ENCODE assay signal across 10 cellular contexts in genomic region chr4:142091691-142092182, GRCh38.
DNase-seq lines count a peak whose midpoint lies in the region; ATAC-seq and TF ChIP-seq lines count a peak whose summit lies in the region.
"Had no signal": no experiment of that assay in that cellular context is flagged by ENCODE, and none has a peak within 500 bp of the region (broad histone marks: within the 10 kb centered on the region; RNA-seq: fewer than 3 reads in every experiment).

No MANE protein-coding gene starts in this region.

- peak overlapping the region; percentile 94 for H3K27ac ChIP-seq in RWPE2 (ENCODE audit: poor library complexity, severe bottlenecking)
- H3K27ac ChIP-seq: neutrophil had no signal

- TF ChIP-seq CTCF in BJ (IDR thresholded peaks at IDR 0.05; ENCODE audit: insufficient read depth, low read depth, low read length) (no peak), RWPE2 (IDR thresholded peaks at IDR 0.05; ENCODE audit: poor library complexity, severe bottlenecking) (no peak), fibroblast of the aortic adventitia (IDR thresholded peaks at IDR 0.05; ENCODE audit: insufficient read depth, low read length) (no peak)

- CTCF ChIA-PET in BJ (lab: Yijun Ruan, JAX), result interaction anchor here (1.2 kb wide), 1 partner anchor 884 kb away, joined by 3 read pairs; no protein-coding TSS in a partner anchor

- no peaks in the 10 kb centered on the region for H3K27me3 ChIP-seq in BJ (ENCODE audit: control insufficient read depth, insufficient read depth, low read length)
- no peaks in the 10 kb centered on the region for H3K27me3 ChIP-seq in RWPE2 (ENCODE audit: insufficient read depth, poor library complexity, severe bottlenecking)
- H3K27me3 ChIP-seq: neutrophil had no signal

- POLR2A ChIA-PET in BJ (lab: Charles Lee), result interaction anchor here (0.6 to 0.8 kb wide), 3 partner anchors 313 to 456 kb away, joined by 3 to 4 read pairs (median 3); no protein-coding TSS in a partner anchor

- H3K36me3 ChIP-seq in BJ (ENCODE audit: control insufficient read depth, insufficient read depth, low read length), result no peaks in the 10 kb centered on the region
- peaks cover 15% of the 10 kb centered on the region; the same call in 1 of the 2 replicates for H3K36me3 ChIP-seq in RWPE2 (ENCODE audit: low read depth)
- H3K36me3 ChIP-seq: neutrophil had no signal

- H3K4me1 Mint-ChIP-seq in activated T-cell treated with anti-CD3 and anti-CD28 coated beads, Interleukin-2, amount 50 U/mL, for 72 hours (ENCODE audit: low read depth), result no peaks in the 10 kb centered on the region
- H3K4me1 Mint-ChIP-seq in T-helper 17 cell, result peaks cover 21% of the 10 kb centered on the region

- H3K4me3 ChIP-seq in BJ (ENCODE audit: low read depth, low read length) (no peak overlapping the region), RWPE2 (ENCODE audit: severe bottlenecking) (no peak overlapping the region), fibroblast of the aortic adventitia (ENCODE audit: low read depth, low read length) (no peak overlapping the region)

- DNase-seq in BJ (ENCODE audit: low read depth) (peak; percentile 93), RWPE2 (ENCODE audit: low spot score) (no peak), fibroblast of the aortic adventitia (ENCODE audit: low read depth) (peak; percentile 100), pulmonary artery endothelial cell (ENCODE audit: low read depth, low spot score) (peak; percentile 61), NCI-H1930 (lab: John Stamatoyannopoulos, UW) (no peak), T-helper 17 cell (no peak)
- DNase-seq in activated T-cell treated with anti-CD3 and anti-CD28 coated beads, Interleukin-2, amount 50 U/mL, for 72 hours, result no peak
- DNase-seq: NCI-H1417 had no signal

- no peaks in the 10 kb centered on the region for H3K9me3 Mint-ChIP-seq in activated T-cell treated with anti-CD3 and anti-CD28 coated beads, Interleukin-2, amount 50 U/mL, for 72 hours

- H3K27ac Mint-ChIP-seq in activated T-cell treated with anti-CD3 and anti-CD28 coated beads, Interleukin-2, amount 50 U/mL, for 72 hours, result no peak overlapping the region
- H3K27ac Mint-ChIP-seq in T-helper 17 cell, result no peak overlapping the region

- H3K27me3 Mint-ChIP-seq in activated T-cell treated with anti-CD3 and anti-CD28 coated beads, Interleukin-2, amount 50 U/mL, for 72 hours (ENCODE audit: low read depth), result no peaks in the 10 kb centered on the region
- no peaks in the 10 kb centered on the region for H3K27me3 Mint-ChIP-seq in T-helper 17 cell

- peaks cover 2 to 23% of the 10 kb centered on the region in 2 donors for H3K36me3 Mint-ChIP-seq in activated T-cell treated with anti-CD3 and anti-CD28 coated beads, Interleukin-2, amount 50 U/mL, for 72 hours (ENCODE audit: insufficient read depth in 2 of 2)
- H3K36me3 Mint-ChIP-seq in T-helper 17 cell (ENCODE audit: low read depth), result peaks cover 7% of the 10 kb centered on the region

- ATAC-seq in RWPE2 (ENCODE audit: low read depth) (peak; percentile 55), HG03196 (IDR thresholded peaks at IDR 0.05; ENCODE audit: unreplicated experiment) (no peak), T-helper 17 cell (no peak)
- no peak for ATAC-seq in activated T-cell treated with anti-CD3 and anti-CD28 coated beads, Interleukin-2, amount 50 U/mL, for 72 hours (replicated peaks in 1 of 2)

- no peak overlapping the region for H3K4me3 Mint-ChIP-seq in activated T-cell treated with anti-CD3 and anti-CD28 coated beads, Interleukin-2, amount 50 U/mL, for 72 hours
- no peak overlapping the region for H3K4me3 Mint-ChIP-seq in T-helper 17 cell

- no peaks in the 10 kb centered on the region for H3K9me3 ChIP-seq in RWPE2 (ENCODE audit: severe bottlenecking)
- H3K9me3 ChIP-seq in T-helper 17 cell (ENCODE audit: control insufficient read depth, low read length, poor library complexity, severe bottlenecking), result no peaks in the 10 kb centered on the region
- H3K9me3 ChIP-seq: neutrophil had no signal

- H3K4me1 ChIP-seq in RWPE2 (ENCODE audit: insufficient read depth, poor library complexity, severe bottlenecking), result peaks cover 43% of the 10 kb centered on the region

Comparison
In these comparisons a context has a peak if more than half of its experiments do, and no peak if none do; other contexts are left out.
1. DNase-seq: peak in BJ (single experiment), fibroblast of the aortic adventitia (single experiment) and pulmonary artery endothelial cell (single experiment); none in RWPE2 (single experiment), activated T-cell treated with anti-CD3 and anti-CD28 coated beads, Interleukin-2, amount 50 U/mL, for 72 hours (0 of 2), NCI-H1930 (0 of 2) and T-helper 17 cell (0 of 3).